Comparison of ENCODE assay signal across 8 cellular contexts in the genomic region with DNA sequence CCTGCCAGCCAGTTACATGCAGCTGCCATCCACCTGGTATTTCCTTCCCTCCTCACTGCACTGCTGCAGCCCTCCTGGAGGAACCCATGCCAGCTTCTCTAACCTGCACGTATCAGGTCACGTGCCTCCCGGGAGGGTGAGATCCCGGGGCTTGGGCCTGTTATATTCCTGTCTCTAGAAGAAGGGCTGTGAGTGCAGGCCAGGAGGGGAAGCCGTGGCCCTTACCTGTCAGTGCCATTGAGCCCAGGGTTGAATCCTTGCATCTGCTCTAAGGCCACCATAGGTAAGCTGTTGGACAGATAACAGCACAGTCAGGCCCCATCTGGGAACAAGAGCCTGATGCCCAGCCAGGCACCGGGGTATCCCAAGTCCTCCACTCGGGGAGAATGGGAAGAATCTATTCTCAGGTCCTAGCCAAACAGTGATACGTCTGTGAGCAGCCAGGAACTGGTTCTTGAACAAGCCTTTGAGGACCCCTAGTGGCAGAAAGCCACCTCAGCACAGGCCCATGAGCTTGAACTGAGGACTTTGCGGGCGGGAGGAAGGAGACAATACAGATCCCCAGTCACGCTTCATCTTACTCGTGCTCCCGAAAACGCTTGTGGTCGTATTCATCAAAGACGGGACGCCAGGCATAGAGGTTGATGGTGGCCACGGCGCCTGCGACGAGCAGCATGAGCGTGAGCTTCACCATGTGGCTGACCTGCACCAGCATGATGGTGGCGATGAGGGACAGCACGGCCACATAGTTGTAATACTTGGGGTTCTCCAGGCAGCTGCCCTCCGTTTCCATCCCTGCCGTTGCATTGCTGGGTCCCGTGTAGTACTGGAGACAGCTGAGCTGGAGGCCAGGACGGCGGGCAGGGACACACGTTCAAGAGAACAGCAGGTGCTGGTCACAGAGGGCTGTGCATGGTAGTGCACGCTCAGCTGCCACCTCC. TPM values are rescaled to one million over a fixed set of nuclear protein-coding genes. Genes with fewer than 3 reads are reported as not detected.
DNase-seq lines count a peak whose midpoint lies in the region; ATAC-seq and TF ChIP-seq lines count a peak whose summit lies in the region.

No MANE protein-coding gene starts in this region.

- BruUV-seq in IMR-90 (replicated peaks; lab: Mats Ljungman, UMichigan) (no TSS peak), PC-9 (replicated peaks; lab: Mats Ljungman, UMichigan) (no TSS peak)

- CTCF ChIA-PET in CD8-positive, alpha-beta T cell (lab: Charles Lee) = interaction anchor here (0.5 to 15.6 kb wide), 34 partner anchors 9 to 472 kb away, joined by 3 to 209 read pairs (median 5); no protein-coding TSS in a partner anchor
- CTCF ChIA-PET in IMR-90 (lab: Yijun Ruan, JAX) (interaction anchor here (0.6 to 1.2 kb wide), 8 partner anchors 14 to 418 kb away, joined by 3 to 5 read pairs (median 4); no protein-coding TSS in a partner anchor), PC-9 (lab: Charles Lee) (interaction anchor here (0.6 to 1.6 kb wide), 6 partner anchors 125 to 1657 kb away, joined by 3 to 7 read pairs (median 4); no protein-coding TSS in a partner anchor)

- peak overlapping the region; percentile 71 for H2AK9ac ChIP-seq in IMR-90 (replicated peaks; ENCODE audit: low read depth, low read length, poor library complexity)

- H3K9me3 Mint-ChIP-seq in CD8-positive, alpha-beta T cell = no peaks in the 10 kb centered on the region
- no peaks in the 10 kb centered on the region for H3K9me3 Mint-ChIP-seq in activated T-cell treated with anti-CD3 and anti-CD28 coated beads, Interleukin-2, amount 50 U/mL, for 24 hours
- H3K9me3 Mint-ChIP-seq in nephron = no peaks in the 10 kb centered on the region

- no peak overlapping the region for H3K27ac ChIP-seq in CD8-positive, alpha-beta T cell (ENCODE audit: low read depth, low read length)
- H3K27ac ChIP-seq in IMR-90 (ENCODE audit: insufficient read depth, low read length) = no peak overlapping the region
- H3K27ac ChIP-seq in PC-9 = no peak overlapping the region

- H2AFZ ChIP-seq in IMR-90 (replicated peaks; ENCODE audit: low read length, poor library complexity) = peak overlapping the region; percentile 81
- no peak overlapping the region for H2AFZ ChIP-seq in PC-9

- no peak overlapping the region for H2BK120ac ChIP-seq in IMR-90 (ENCODE audit: low read depth, low read length)

- no peak overlapping the region for H3K9ac ChIP-seq in IMR-90 (ENCODE audit: low read depth, low read length)

- H3K4me1 Mint-ChIP-seq in CD8-positive, alpha-beta T cell (ENCODE audit: low read depth) = peaks cover 12% of the 10 kb centered on the region
- peaks cover 24% of the 10 kb centered on the region for H3K4me1 Mint-ChIP-seq in activated T-cell treated with anti-CD3 and anti-CD28 coated beads, Interleukin-2, amount 50 U/mL, for 24 hours (ENCODE audit: low read depth)
- peaks cover 35% of the 10 kb centered on the region for H3K4me1 Mint-ChIP-seq in nephron

- H3K27me3 Mint-ChIP-seq in CD8-positive, alpha-beta T cell (ENCODE audit: low read depth) = no peaks in the 10 kb centered on the region
- no peaks in the 10 kb centered on the region for H3K27me3 Mint-ChIP-seq in activated T-cell treated with anti-CD3 and anti-CD28 coated beads, Interleukin-2, amount 50 U/mL, for 24 hours
- peaks cover 5% of the 10 kb centered on the region for H3K27me3 Mint-ChIP-seq in nephron (ENCODE audit: low read depth)

- POLR2A ChIA-PET in CD8-positive, alpha-beta T cell (lab: Charles Lee) = interaction anchor here (0.5 kb wide), 2 partner anchors 418 to 868 kb away, joined by 3 read pairs; no protein-coding TSS in a partner anchor
- POLR2A ChIA-PET in IMR-90 (lab: Charles Lee; ENCODE audit: unreplicated experiment) = no interaction called here
- POLR2A ChIA-PET in PC-9 (lab: Charles Lee; ENCODE audit: unreplicated experiment) = no interaction called here

- H3K9me3 ChIP-seq in CD8-positive, alpha-beta T cell (ENCODE audit: low read length) = no peaks in the 10 kb centered on the region
- H3K9me3 ChIP-seq in IMR-90 (ENCODE audit: control insufficient read depth, insufficient read depth, low read length) (no peaks in the 10 kb centered on the region), PC-9 (ENCODE audit: insufficient read depth, low read depth) (no peaks in the 10 kb centered on the region)

- H3K14ac ChIP-seq in IMR-90 (replicated peaks; ENCODE audit: low read depth, low read length) = no peak overlapping the region

- no peaks in the 10 kb centered on the region for H3K36me3 ChIP-seq in CD8-positive, alpha-beta T cell (ENCODE audit: insufficient read depth, low read length)
- H3K36me3 ChIP-seq in IMR-90 (ENCODE audit: control insufficient read depth, insufficient read depth, low read length) (peaks cover 19% of the 10 kb centered on the region), PC-9 (ENCODE audit: low read depth) (no peaks in the 10 kb centered on the region)

- peak; percentile 67 for TF ChIP-seq CTCF in CD8-positive, alpha-beta T cell (IDR thresholded peaks at IDR 0.05)
- peak; percentile 94 for TF ChIP-seq CTCF in IMR-90 (conservative IDR thresholded peaks at IDR 0.05; ENCODE audit: low read depth, low read length)
- TF ChIP-seq CTCF in PC-9 (conservative IDR thresholded peaks at IDR 0.05) = peak; percentile 92
- TF ChIP-seq CTCF in nephron (IDR thresholded peaks at IDR 0.05; ENCODE audit: unreplicated experiment in 3 of 3) = peak; percentile 88 to 93 (median 91)

- H3K79me1 ChIP-seq in IMR-90 (ENCODE audit: low read depth in 1 of 2, low read length in 2 of 2) = peaks cover 0 to 8% of the 10 kb centered on the region in 2 experiments; a peak in 1 of 4 replicates

- dilution Hi-C loops in IMR-90 (cut with HindIII; ENCODE audit: low sequenced_read_pairs, unreplicated experiment) = no loop called here

- intact Hi-C loops in CD8-positive, alpha-beta T cell (cut with DNase I, micrococcal nuclease) = loop anchor here (1.0 kb wide), 3 partner anchors 214 to 417 kb away; no protein-coding TSS in a partner anchor
- intact Hi-C loops in IMR-90 (cut with micrococcal nuclease) (loop anchor here (1.0 to 5.0 kb wide), 5 partner anchors 145 to 417 kb away; a partner anchor contains a TSS), PC-9 (cut with micrococcal nuclease; ENCODE audit: unreplicated experiment) (loop anchor here (1.0 to 5.0 kb wide), 4 partner anchors 215 to 600 kb away; no protein-coding TSS in a partner anchor)

- H2AK5ac ChIP-seq in IMR-90 (ENCODE audit: low read depth, low read length) = peak overlapping the region; percentile 91

- H3K9me2 ChIP-seq in PC-9 (ENCODE audit: insufficient read depth) = no peaks in the 10 kb centered on the region

- H2BK5ac ChIP-seq in IMR-90 (ENCODE audit: low read depth, low read length, poor library complexity, severe bottlenecking) = no peak overlapping the region

- H2BK15ac ChIP-seq in IMR-90 (ENCODE audit: low read depth, low read length) = no peak overlapping the region

- no peak overlapping the region for H4K91ac ChIP-seq in IMR-90 (ENCODE audit: insufficient read depth, low read depth, low read length)

- no peak overlapping the region for H3K4me3 Mint-ChIP-seq in CD8-positive, alpha-beta T cell
- no peak overlapping the region for H3K4me3 Mint-ChIP-seq in activated T-cell treated with anti-CD3 and anti-CD28 coated beads, Interleukin-2, amount 50 U/mL, for 24 hours
- peak overlapping the region in 1 of 3 experiments; percentile 18 for H3K4me3 Mint-ChIP-seq in nephron

- H3F3A ChIP-seq in PC-9 (ENCODE audit: insufficient read depth, low read depth) = peaks cover 5% of the 10 kb centered on the region; the same call in 1 of the 2 replicates

- H3K4me2 ChIP-seq in IMR-90 (ENCODE audit: low read depth, low read length) (no peak overlapping the region), PC-9 (no peak overlapping the region)

- peak; percentile 94 for TF ChIP-seq RAD21 in IMR-90 (IDR thresholded peaks at IDR 0.05; ENCODE audit: low read length)

- no peak overlapping the region for H4K8ac ChIP-seq in IMR-90 (ENCODE audit: low read depth in 2 of 2, low read length in 2 of 2)

- peak; percentile 93 for ATAC-seq in CD8-positive, alpha-beta T cell
- ATAC-seq in GM19438 (IDR thresholded peaks at IDR 0.05; ENCODE audit: low read depth, unreplicated experiment) (peak; percentile 64), IMR-90 (ENCODE audit: low read depth) (peak; percentile 97)

- no peak overlapping the region for H2BK20ac ChIP-seq in IMR-90 (ENCODE audit: low read depth, low read length)

- no peak overlapping the region for H4K5ac ChIP-seq in IMR-90 (ENCODE audit: low read depth, low read length)

- H3K18ac ChIP-seq in IMR-90 (ENCODE audit: low read depth, low read length) = no peak overlapping the region

- H3K79me2 ChIP-seq in PC-9 (ENCODE audit: low read depth) = no peaks in the 10 kb centered on the region

- H3K9me1 ChIP-seq in IMR-90 (ENCODE audit: insufficient read depth, low read length) = 0 out of 2 replicates have a peak, but pooled peaks cover 2% of the 10 kb centered on the region

- 42% methylated on average over 22 of the region's 31 CpGs; no CpG with 5 or more reads in 1 of the 2 experiments for WGBS in IMR-90 (ENCODE audit: extremely low coverage in 2 of 2, insufficient read length in 1 of 2), 2 experiments

- H3K4ac ChIP-seq in IMR-90 (ENCODE audit: low read depth, low read length) = no peak overlapping the region

- H3K27ac Mint-ChIP-seq in CD8-positive, alpha-beta T cell = no peak overlapping the region
- H3K27ac Mint-ChIP-seq in activated T-cell treated with anti-CD3 and anti-CD28 coated beads, Interleukin-2, amount 50 U/mL, for 24 hours = peak overlapping the region; percentile 23
- H3K27ac Mint-ChIP-seq in nephron = peak overlapping the region; percentile 49 to 65 (median 57)

- in situ Hi-C loops in IMR-90 (cut with MboI; ENCODE audit: low sequenced_read_pairs) = loop anchor here (5.0 kb wide), 2 partner anchors 215 to 420 kb away; no protein-coding TSS in a partner anchor

- H3K56ac ChIP-seq in IMR-90 (ENCODE audit: extremely low read depth, insufficient read depth, low read length) = no peak overlapping the region

- no peaks in the 10 kb centered on the region for H3K4me1 ChIP-seq in CD8-positive, alpha-beta T cell (ENCODE audit: insufficient read depth, low read length)
- H3K4me1 ChIP-seq in IMR-90 (ENCODE audit: control insufficient read depth, insufficient read depth, low read length) (no peaks in the 10 kb centered on the region), PC-9 (replicated peaks; ENCODE audit: insufficient read depth) (no peaks in the 10 kb centered on the region)

- no peaks in the 10 kb centered on the region for H3K27me3 ChIP-seq in CD8-positive, alpha-beta T cell (ENCODE audit: insufficient read depth, low read length)
- no peaks in the 10 kb centered on the region for H3K27me3 ChIP-seq in IMR-90 (ENCODE audit: control insufficient read depth, insufficient read depth, low read length)
- H3K27me3 ChIP-seq in PC-9 (ENCODE audit: insufficient read depth, low read depth) = no peaks in the 10 kb centered on the region

- peak; percentile 37; the same call in 1 of the 2 replicates for TF ChIP-seq POLR2A in IMR-90 (IDR thresholded peaks at IDR 0.05; ENCODE audit: low read depth, low read length)

- H3K23ac ChIP-seq in IMR-90 (ENCODE audit: low read depth, low read length) = no peak overlapping the region

- no peak overlapping the region for H3K4me3 ChIP-seq in CD8-positive, alpha-beta T cell (ENCODE audit: low read depth, low read length)
- H3K4me3 ChIP-seq in IMR-90 (ENCODE audit: insufficient read depth, low read depth, low read length) (no peak overlapping the region), PC-9 (no peak overlapping the region)

- DNase-seq in CD8-positive, alpha-beta T cell = peak; percentile 52 to 80 (median 70)
- peak; percentile 89 for DNase-seq in IMR-90
- DNase-seq in PC-9 = peak; percentile 49 to 64
- peak; percentile 78 for DNase-seq in activated T-cell treated with anti-CD3 and anti-CD28 coated beads, Interleukin-2, amount 50 U/mL, for 24 hours
- DNase-seq in fibroblast of gingiva (ENCODE audit: low read depth) = peak; percentile 79
- DNase-seq in stimulated activated naive CD4-positive, alpha-beta T cell (lab: John Stamatoyannopoulos, UW) = peak; percentile 43 to 74 (median 55)

- H4K20me1 ChIP-seq in IMR-90 (ENCODE audit: insufficient read depth, low read length) (0 out of 2 replicates have a peak, but pooled peaks cover 4% of the 10 kb centered on the region), PC-9 (ENCODE audit: insufficient read depth) (no peaks in the 10 kb centered on the region)

- H3K36me3 Mint-ChIP-seq in CD8-positive, alpha-beta T cell = peaks cover 10% of the 10 kb centered on the region
- H3K36me3 Mint-ChIP-seq in activated T-cell treated with anti-CD3 and anti-CD28 coated beads, Interleukin-2, amount 50 U/mL, for 24 hours (ENCODE audit: low read depth) = peaks cover 85% of the 10 kb centered on the region
- H3K36me3 Mint-ChIP-seq in nephron (ENCODE audit: low read depth) = peaks cover 9% of the 10 kb centered on the region

RNA-seq across cellular contexts. Expression of a gene that starts 34.4 kb away (rescaled TPM):
- total RNA-seq in CD8-positive, alpha-beta T cell = 1 to 10 TPM; 3.4 to 3.6 TPM
- 24.2 and 27.2 TPM in 2 replicates for total RNA-seq in IMR-90 (2012; rRNA removed)
- 20.1 and 21.7 TPM in 2 replicates for polyA plus RNA-seq in IMR-90 (2012; rRNA removed)
- 8.6 and 12.2 TPM in 2 replicates for polyA plus RNA-seq in IMR-90 (2012; cell fraction: cytosol; rRNA removed)
- 21.5 and 31.5 TPM in 2 replicates for polyA plus RNA-seq in IMR-90 (2012; cell fraction: nucleus; rRNA removed; ENCODE audit: low replicate concordance)
- total RNA-seq in PC-9 (2021) = 21.3 and 33.0 TPM in 2 replicates

RNA-seq across cellular contexts. Expression of a gene that starts 34.4 kb away (rescaled TPM):
- total RNA-seq in CD8-positive, alpha-beta T cell = 10 to 100 TPM; 12.2 to 19.0 TPM
- 11.7 and 17.2 TPM in 2 replicates for total RNA-seq in IMR-90 (2012; rRNA removed)
- polyA plus RNA-seq in IMR-90 (2012; rRNA removed) = 30.9 and 40.2 TPM in 2 replicates
- 36.0 and 59.4 TPM in 2 replicates for polyA plus RNA-seq in IMR-90 (2012; cell fraction: cytosol; rRNA removed)
- 10.1 and 10.7 TPM in 2 replicates for polyA plus RNA-seq in IMR-90 (2012; cell fraction: nucleus; rRNA removed; ENCODE audit: low replicate concordance)
- 23.6 and 28.7 TPM in 2 replicates for total RNA-seq in PC-9 (2021)
